In genomic region chr3:57637391-57637790, GRCh38 we compare ENCODE assay signal across 26 cellular contexts.
"Had no signal": no experiment of that assay in that cellular context is flagged by ENCODE, and none has a peak within 500 bp of the region (broad histone marks: within the 10 kb centered on the region; RNA-seq: fewer than 3 reads in every experiment).

No MANE protein-coding gene starts in this region.

- H3K4me1 Mint-ChIP-seq: activated B cell treated with CpG ODN at 0.5 μM for 24 hours; activated CD4-positive, alpha-beta T cell treated with anti-CD3 and anti-CD28 coated beads for 36 hours; activated naive CD8-positive, alpha-beta T cell treated with anti-CD3 and anti-CD28 coated beads, Interleukin-2, amount 50 U/mL, for 24 hours; memory B cell; naive B cell; neural progenitor cell had no signal

- H3K4me3 Mint-ChIP-seq: activated B cell treated with CpG ODN at 0.5 μM for 24 hours; activated CD4-positive, alpha-beta T cell treated with anti-CD3 and anti-CD28 coated beads for 36 hours; activated naive CD4-positive, alpha-beta T cell treated with anti-CD3 and anti-CD28 coated beads for 36 hours; activated naive CD8-positive, alpha-beta T cell treated with anti-CD3 and anti-CD28 coated beads, Interleukin-2, amount 50 U/mL, for 24 hours; activated T-cell treated with anti-CD3 and anti-CD28 coated beads, Interleukin-2, amount 50 U/mL, for 4 hours; memory B cell; naive B cell; neural progenitor cell; T-helper 17 cell had no signal

- H3K9me3 ChIP-seq: breast epithelium, heart right ventricle, mucosa of descending colon, thyroid gland, upper lobe of right lung had no signal

- H3K36me3 ChIP-seq: breast epithelium had no signal

- H3K9me3 Mint-ChIP-seq: activated B cell treated with CpG ODN at 0.5 μM for 24 hours; activated naive CD4-positive, alpha-beta T cell treated with anti-CD3 and anti-CD28 coated beads for 36 hours; activated naive CD8-positive, alpha-beta T cell treated with anti-CD3 and anti-CD28 coated beads, Interleukin-2, amount 50 U/mL, for 24 hours; activated T-cell treated with anti-CD3 and anti-CD28 coated beads, Interleukin-2, amount 50 U/mL, for 4 hours; memory B cell; naive B cell; neural progenitor cell had no signal

- H3K27me3 ChIP-seq: breast epithelium, heart right ventricle, neural progenitor cell, thyroid gland, upper lobe of right lung had no signal

- DNase-seq: activated B cell treated with CpG ODN at 0.5 μM for 24 hours; activated CD4-positive, alpha-beta T cell treated with anti-CD3 and anti-CD28 coated beads for 36 hours; activated CD4-positive, alpha-beta T cell treated with anti-CD3 and anti-CD28 coated beads, Interleukin-2, amount 50 U/mL, for 4 hours; activated CD8-positive, alpha-beta memory T cell treated with anti-CD3 and anti-CD28 coated beads for 24 hours; activated CD8-positive, alpha-beta memory T cell treated with anti-CD3 and anti-CD28 coated beads, Interleukin-2, amount 50 U/mL, for 4 hours; activated effector memory CD4-positive, alpha-beta T cell treated with Interleukin-2 at 50 U/mL for 16 hours; activated naive CD4-positive, alpha-beta T cell treated with anti-CD3 and anti-CD28 coated beads for 36 hours; activated naive CD8-positive, alpha-beta T cell treated with anti-CD3 and anti-CD28 coated beads, Interleukin-2, amount 50 U/mL, for 24 hours; activated T-cell treated with anti-CD3 and anti-CD28 coated beads, Interleukin-2, amount 50 U/mL, for 4 hours; cortex of kidney; foreskin fibroblast; heart right ventricle; left colon; mucosa of descending colon; naive B cell; stimulated activated CD4-positive, alpha-beta T cell treated with anti-CD3 and anti-CD28 coated beads, Interleukin-4, amount 100 ng/mL, for 24 hours; stimulated activated naive CD4-positive, alpha-beta T cell treated with Interleukin-2 at 50 U/mL for 16 hours; SW 1271; T-helper 17 cell; thyroid gland; upper lobe of right lung had no signal

- H2AFZ ChIP-seq: neural progenitor cell had no signal

- H3K4me1 ChIP-seq: breast epithelium, heart right ventricle, neural progenitor cell, thyroid gland, upper lobe of right lung had no signal

- H3K27ac ChIP-seq: breast epithelium, heart right ventricle, neural progenitor cell, SK-N-MC, thyroid gland, upper lobe of right lung had no signal

- H3K27ac Mint-ChIP-seq: activated B cell treated with CpG ODN at 0.5 μM for 24 hours; activated CD4-positive, alpha-beta T cell treated with anti-CD3 and anti-CD28 coated beads for 36 hours; activated naive CD4-positive, alpha-beta T cell treated with anti-CD3 and anti-CD28 coated beads for 36 hours; activated naive CD8-positive, alpha-beta T cell treated with anti-CD3 and anti-CD28 coated beads, Interleukin-2, amount 50 U/mL, for 24 hours; memory B cell; neural progenitor cell; progenitor cell of endocrine pancreas; T-helper 17 cell had no signal

- H3K27me3 Mint-ChIP-seq: activated B cell treated with CpG ODN at 0.5 μM for 24 hours; activated CD4-positive, alpha-beta T cell treated with anti-CD3 and anti-CD28 coated beads for 36 hours; activated naive CD8-positive, alpha-beta T cell treated with anti-CD3 and anti-CD28 coated beads, Interleukin-2, amount 50 U/mL, for 24 hours; memory B cell; naive B cell; progenitor cell of endocrine pancreas; T-helper 17 cell had no signal

- H3K4me2 ChIP-seq: neural progenitor cell had no signal

- H3K9ac ChIP-seq: neural progenitor cell had no signal

- ATAC-seq: activated CD4-positive, alpha-beta T cell treated with anti-CD3 and anti-CD28 coated beads for 36 hours; activated naive CD8-positive, alpha-beta T cell treated with anti-CD3 and anti-CD28 coated beads, Interleukin-2, amount 50 U/mL, for 24 hours; activated T-cell treated with anti-CD3 and anti-CD28 coated beads, Interleukin-2, amount 50 U/mL, for 4 hours; heart right ventricle; left colon; mucosa of descending colon; T-helper 17 cell; upper lobe of right lung had no signal

- H3K4me3 ChIP-seq: breast epithelium, heart right ventricle, mucosa of descending colon, neural progenitor cell, SK-N-MC, thyroid gland, upper lobe of right lung had no signal
